1 cellular context compared by ENCODE assay signal in genomic region chr11:2399488-2400068, GRCh38.
TF ChIP-seq lines count a peak whose summit lies in the region.

No MANE protein-coding gene starts in this region.

TF ChIP-seq in HepG2, 621 proteins besides CTCF, POLR2A, EP300 and RAD21 (continues in another document):
- TF ChIP-seq MTA3 (CRISPR knock-in tag; IDR thresholded peaks at IDR 0.05): no peak
- peak; percentile 92 for TF ChIP-seq AGO2 (optimal IDR thresholded peaks at IDR 0.05; ENCODE audit: low read depth, low read length)
- no peak for TF ChIP-seq LBX2 (CRISPR knock-in tag; IDR thresholded peaks at IDR 0.05; ENCODE audit: borderline replicate concordance)
- 0 out of 2 replicates have a peak, but pooled peaks have one; percentile 23 for TF ChIP-seq SSRP1 (CRISPR knock-in tag; IDR thresholded peaks at IDR 0.05)
- no peak for TF ChIP-seq ZNF749 (CRISPR knock-in tag; IDR thresholded peaks at IDR 0.05; ENCODE audit: borderline replicate concordance)
- TF ChIP-seq SNAPC4 (CRISPR knock-in tag; IDR thresholded peaks at IDR 0.05): no peak
- no peak for TF ChIP-seq TAF15 (IDR thresholded peaks at IDR 0.05; ENCODE audit: low read depth, low read length, poor library complexity, severe bottlenecking)
- TF ChIP-seq KLF9 (CRISPR knock-in tag; IDR thresholded peaks at IDR 0.05; ENCODE audit: low read depth): no peak
- TF ChIP-seq FIP1L1 (IDR thresholded peaks at IDR 0.05; ENCODE audit: borderline replicate concordance, insufficient read depth, low read depth, low read length): no peak
- no peak; the same call in 1 of the 2 replicates for TF ChIP-seq CSRNP1 (CRISPR knock-in tag; IDR thresholded peaks at IDR 0.05)
- TF ChIP-seq ARID4A (CRISPR knock-in tag; IDR thresholded peaks at IDR 0.05; ENCODE audit: borderline replicate concordance): no peak
- no peak for TF ChIP-seq PLRG1 (conservative IDR thresholded peaks at IDR 0.05)
- TF ChIP-seq ZNF781 (CRISPR knock-in tag; IDR thresholded peaks at IDR 0.05; ENCODE audit: borderline replicate concordance, not compliant biosample characterization): no peak
- TF ChIP-seq SAFB2 (CRISPR knock-in tag; IDR thresholded peaks at IDR 0.05; ENCODE audit: borderline replicate concordance, low read depth): peak; percentile 83; the same call in 1 of the 2 replicates
- TF ChIP-seq ZSCAN12 (CRISPR knock-in tag; IDR thresholded peaks at IDR 0.05): no peak
- 0 out of 2 replicates have a peak, but pooled peaks have one; percentile 5 for TF ChIP-seq ZNF253 (CRISPR knock-in tag; IDR thresholded peaks at IDR 0.05; ENCODE audit: borderline replicate concordance)
- TF ChIP-seq ZC3H13 (CRISPR knock-in tag; IDR thresholded peaks at IDR 0.05): no peak
- TF ChIP-seq PAX8 (CRISPR knock-in tag; IDR thresholded peaks at IDR 0.05; ENCODE audit: borderline replicate concordance): no peak
- no peak for TF ChIP-seq TGIF2 (CRISPR knock-in tag; IDR thresholded peaks at IDR 0.05)
- no peak for TF ChIP-seq BATF2 (CRISPR knock-in tag; IDR thresholded peaks at IDR 0.05)
- TF ChIP-seq ZZZ3 (CRISPR knock-in tag; IDR thresholded peaks at IDR 0.05; ENCODE audit: borderline replicate concordance): no peak
- TF ChIP-seq SMYD3 (CRISPR knock-in tag; IDR thresholded peaks at IDR 0.05): no peak
- no peak for TF ChIP-seq ELF3 (CRISPR knock-in tag; IDR thresholded peaks at IDR 0.05)
- 0 out of 2 replicates have a peak, but pooled peaks have one; percentile 6 for TF ChIP-seq RELA (CRISPR knock-in tag; IDR thresholded peaks at IDR 0.05)
- TF ChIP-seq ZNF33A (CRISPR knock-in tag; IDR thresholded peaks at IDR 0.05; ENCODE audit: borderline replicate concordance): peak; percentile 81
- peak; percentile 85; the same call in 1 of the 2 replicates for TF ChIP-seq ZNF891 (CRISPR knock-in tag; IDR thresholded peaks at IDR 0.05)
- no peak for TF ChIP-seq ZNF207 (IDR thresholded peaks at IDR 0.05; ENCODE audit: borderline replicate concordance)
- no peak for TF ChIP-seq YEATS4 (CRISPR knock-in tag; IDR thresholded peaks at IDR 0.05; ENCODE audit: borderline replicate concordance)
- no peak for TF ChIP-seq TEF (CRISPR knock-in tag; IDR thresholded peaks at IDR 0.05)
- no peak for TF ChIP-seq JUND (CRISPR knock-in tag; IDR thresholded peaks at IDR 0.05)
- TF ChIP-seq MEIS1 (CRISPR knock-in tag; IDR thresholded peaks at IDR 0.05; ENCODE audit: borderline replicate concordance): no peak
- TF ChIP-seq ZNF616 (CRISPR knock-in tag; IDR thresholded peaks at IDR 0.05; ENCODE audit: low read depth): no peak
- no peak for TF ChIP-seq KMT2A (CRISPR knock-in tag; IDR thresholded peaks at IDR 0.05)
- no peak for TF ChIP-seq EHMT2 (IDR thresholded peaks at IDR 0.05; ENCODE audit: borderline replicate concordance, low read depth, low read length)
- TF ChIP-seq ZFP82 (CRISPR knock-in tag; IDR thresholded peaks at IDR 0.05; ENCODE audit: borderline replicate concordance): no peak
- TF ChIP-seq ZNF782 (CRISPR knock-in tag; IDR thresholded peaks at IDR 0.05; ENCODE audit: borderline replicate concordance): 0 out of 2 replicates have a peak, but pooled peaks have one; percentile 64
- TF ChIP-seq BCL3 (CRISPR knock-in tag; IDR thresholded peaks at IDR 0.05): no peak
- TF ChIP-seq GFI1 (CRISPR knock-in tag; IDR thresholded peaks at IDR 0.05; ENCODE audit: borderline replicate concordance): 0 out of 2 replicates have a peak, but pooled peaks have one; percentile 1
- TF ChIP-seq MIER3 (CRISPR knock-in tag; IDR thresholded peaks at IDR 0.05; ENCODE audit: borderline replicate concordance): no peak
- no peak for TF ChIP-seq SP2 (CRISPR knock-in tag; IDR thresholded peaks at IDR 0.05)
- TF ChIP-seq PATZ1 (CRISPR knock-in tag; IDR thresholded peaks at IDR 0.05): no peak
- TF ChIP-seq CEBPB (IDR thresholded peaks at IDR 0.05; ENCODE audit: borderline replicate concordance, low read depth, low read length): no peak
- no peak for TF ChIP-seq JUNB (CRISPR knock-in tag; IDR thresholded peaks at IDR 0.05; ENCODE audit: borderline replicate concordance)
- TF ChIP-seq ZSCAN29 (CRISPR knock-in tag; conservative IDR thresholded peaks at IDR 0.05): no peak
- TF ChIP-seq ATF4 (CRISPR knock-in tag; IDR thresholded peaks at IDR 0.05): no peak
- TF ChIP-seq YY1 (IDR thresholded peaks at IDR 0.05; ENCODE audit: insufficient read depth, insufficient replicate concordance, low read depth, low read length): no peak
- TF ChIP-seq RBM39 (IDR thresholded peaks at IDR 0.05; ENCODE audit: low read depth, low read length, poor library complexity, severe bottlenecking): no peak
